Comparison of ENCODE assay signal across 8 cellular contexts in the genomic region with DNA sequence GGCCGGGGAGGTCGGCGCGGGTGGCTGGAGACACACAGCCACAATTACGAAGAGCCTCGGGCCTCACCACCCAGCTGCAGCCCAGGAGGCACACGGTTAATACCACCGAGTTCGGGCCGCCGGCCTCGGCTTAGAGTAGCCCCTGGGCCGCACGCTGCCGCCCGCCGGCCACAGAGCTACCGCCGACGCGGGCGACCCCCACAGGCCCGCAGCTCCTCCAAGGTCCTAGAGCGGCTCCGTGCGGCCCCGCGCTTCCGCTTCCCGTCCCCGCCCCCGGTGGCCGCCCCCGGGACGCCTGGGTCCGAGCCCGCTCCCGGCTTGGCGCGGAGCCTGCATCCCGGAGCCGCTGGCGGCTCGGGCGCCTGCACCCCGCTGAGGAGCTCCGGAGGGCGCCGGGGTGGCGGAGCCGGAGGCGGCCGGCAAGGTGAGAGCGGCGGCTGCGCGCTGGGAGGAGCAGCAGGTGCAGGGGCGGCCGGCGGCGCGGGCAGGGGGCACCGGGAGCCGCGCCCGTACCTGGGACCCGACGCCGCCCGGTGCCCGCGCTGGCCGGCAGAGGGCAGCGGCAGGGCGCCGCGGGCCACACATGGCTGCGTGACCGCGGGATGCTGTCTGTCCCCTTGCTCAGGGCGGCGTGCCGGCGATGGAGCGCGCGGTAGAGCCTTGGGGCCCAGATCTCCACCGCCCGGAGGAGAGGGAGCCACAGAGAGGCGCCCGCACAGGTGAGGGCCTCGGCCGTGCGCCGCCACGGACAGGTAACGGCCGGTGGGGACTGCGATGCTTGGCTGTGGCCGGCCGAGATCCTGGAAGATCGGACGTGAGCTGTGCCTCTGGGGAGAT. TPM values are rescaled to one million over a fixed set of nuclear protein-coding genes. Genes with fewer than 3 reads are reported as not detected.
A peak's percentile ranks its signal among the peaks of the same experiment; 100 is the strongest.
DNase-seq lines count a peak whose midpoint lies in the region; ATAC-seq lines count a peak whose summit lies in the region.

Gene ZNF48 (plus strand): TSS at position 266 of the 837 bp plus-strand sequence. CDS start 375 bp downstream, at position 641.

- peaks cover 16% of the 10 kb centered on the region for H3K4me1 ChIP-seq in HUES48 (ENCODE audit: control insufficient read depth, insufficient read depth, low read length)
- peaks cover 0 to 4% of the 10 kb centered on the region in 2 donors for H3K4me1 ChIP-seq in esophagus (ENCODE audit: control insufficient read depth in 2 of 2, insufficient read depth in 2 of 2, low read length in 1 of 2)
- peaks cover 34% of the 10 kb centered on the region for H3K4me1 ChIP-seq in stomach smooth muscle (ENCODE audit: control insufficient read depth, insufficient read depth, low read length)

- DNase-seq in CMK (ENCODE audit: low read depth) (peak; percentile 79), NOMO-1 treated with DMSO at 0.1 percent for 48 hours (lab: John Stamatoyannopoulos, UW; ENCODE audit: unreplicated experiment) (peak; percentile 80), activated T-cell treated with anti-CD3 and anti-CD28 coated beads for 48 hours (ENCODE audit: low read depth) (peak; percentile 58), middle frontal gyrus (ENCODE audit: extremely low spot score, low spot score) (peak; percentile 92)

- H3K27ac ChIP-seq in HUES48 (ENCODE audit: low read depth, low read length) (peak within 1 kb of the TSS; percentile 99), esophagus (ENCODE audit: low read depth in 2 of 2, low read length in 1 of 2) (peak within 1 kb of the TSS; percentile 44 to 69), stomach smooth muscle (ENCODE audit: low read length) (peak within 1 kb of the TSS; percentile 69)

- H3K4me3 ChIP-seq in HUES48 (ENCODE audit: low read depth, low read length) = peak within 1 kb of the TSS; percentile 85
- H3K4me3 ChIP-seq in esophagus (ENCODE audit: low read depth in 1 of 2, low read length in 2 of 2) = peak within 1 kb of the TSS; percentile 69
- H3K4me3 ChIP-seq in stomach smooth muscle (ENCODE audit: low read length in 2 of 2) = peak within 1 kb of the TSS; percentile 77 to 85

- no peaks in the 10 kb centered on the region for H3K27me3 ChIP-seq in HUES48 (ENCODE audit: control insufficient read depth, insufficient read depth, low read length)
- H3K27me3 ChIP-seq in esophagus (ENCODE audit: control insufficient read depth in 1 of 2, insufficient read depth in 2 of 2, low read length in 2 of 2) = no peaks in the 10 kb centered on the region
- no peaks in the 10 kb centered on the region for H3K27me3 ChIP-seq in stomach smooth muscle (ENCODE audit: control insufficient read depth in 1 of 2, insufficient read depth in 2 of 2, low read length in 2 of 2)

- H3K36me3 ChIP-seq in HUES48 (ENCODE audit: control insufficient read depth, insufficient read depth, low read length) (peaks cover 23% of the 10 kb centered on the region), esophagus (ENCODE audit: control insufficient read depth in 2 of 2, insufficient read depth in 2 of 2, low read length in 1 of 2) (peaks cover 0 to 14% of the 10 kb centered on the region in 2 donors), stomach smooth muscle (ENCODE audit: control insufficient read depth in 2 of 2, insufficient read depth in 2 of 2, low read length in 2 of 2) (peaks cover 6 to 16% of the 10 kb centered on the region in 2 donors)

- H3K9me3 ChIP-seq in HUES48 (ENCODE audit: control insufficient read depth, insufficient read depth, low read length) = no peaks in the 10 kb centered on the region
- no peaks in the 10 kb centered on the region for H3K9me3 ChIP-seq in esophagus (ENCODE audit: control insufficient read depth in 2 of 2, insufficient read depth in 1 of 2, low read depth in 1 of 2, low read length in 1 of 2)
- H3K9me3 ChIP-seq in stomach smooth muscle (ENCODE audit: control insufficient read depth in 2 of 2, low read length in 2 of 2) = no peaks in the 10 kb centered on the region

- peak within 1 kb of the TSS; percentile 97 for H3K9ac ChIP-seq in HUES48 (ENCODE audit: low read depth, low read length)
- H3K9ac ChIP-seq in stomach smooth muscle (ENCODE audit: low read length in 2 of 2) = peak within 1 kb of the TSS; percentile 79 to 87

- 1% methylated on average over 71 to 103 of the region's 103 CpGs for WGBS in esophagus, 2 donors

- ATAC-seq in GM19452 (IDR thresholded peaks at IDR 0.05; ENCODE audit: unreplicated experiment) = peak; percentile 68

RNA-seq across cellular contexts. Expression of gene ZNF48, which starts in this region (rescaled TPM):
- polyA plus RNA-seq in esophagus = 1 to 10 TPM; 1.4 to 2.6 TPM

Comparison
In these comparisons a context has a peak if more than half of its experiments do, and no peak if none do; other contexts are left out.
1. Peak in every context shown above with its lines: DNase-seq, ATAC-seq, H3K4me3 ChIP-seq and H3K27ac ChIP-seq.